ENCODE assay signal across 20 cellular contexts in the genomic region with DNA sequence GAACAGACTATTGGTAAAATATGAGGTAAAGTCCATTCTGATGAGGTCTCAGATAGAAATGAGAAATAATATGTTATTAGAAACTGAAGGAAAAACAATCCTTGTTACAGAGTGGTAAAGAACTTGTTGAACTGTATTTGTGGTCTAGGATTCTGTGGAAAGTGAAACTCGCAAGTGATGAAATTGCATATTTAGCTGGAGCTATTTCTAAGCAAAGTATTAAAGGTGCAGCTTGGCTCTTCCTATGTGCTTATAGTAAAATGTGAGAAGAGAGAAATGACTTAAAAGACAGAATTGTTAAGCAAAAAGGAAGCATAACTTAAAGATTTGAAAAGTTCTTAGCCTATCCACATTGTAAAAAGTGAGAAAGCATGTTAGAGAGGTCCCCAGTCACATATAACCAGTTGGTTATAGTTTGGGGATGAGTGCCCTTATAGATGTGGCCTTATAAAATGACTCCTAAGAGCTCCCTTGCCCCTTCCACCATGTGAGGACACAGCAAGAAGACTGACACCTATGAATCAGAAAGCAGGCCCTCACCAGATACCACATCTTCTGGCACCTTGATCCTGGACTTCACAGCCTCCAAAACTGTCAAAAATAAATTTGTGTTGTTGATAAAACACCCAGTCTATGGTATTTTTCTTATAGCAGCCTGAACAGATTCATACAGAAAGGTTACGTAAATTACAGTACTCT.
"Had no signal": no experiment of that assay in that cellular context is flagged by ENCODE, and none has a peak within 500 bp of the region (broad histone marks: within the 10 kb centered on the region; RNA-seq: fewer than 3 reads in every experiment).

No MANE protein-coding gene starts in this region.

- H3K4me3 ChIP-seq: gastrocnemius medialis, heart left ventricle, ovary, psoas muscle, thyroid gland had no signal

- H3K36me3 ChIP-seq: ovary had no signal

- FAIRE-seq: astrocyte, bronchial epithelial cell had no signal

- H3K36me3 Mint-ChIP-seq: activated naive CD4-positive, alpha-beta T cell treated with anti-CD3 and anti-CD28 coated beads, Interleukin-2, amount 50 U/mL, for 24 hours had no signal

- ATAC-seq: activated CD4-positive, alpha-beta T cell treated with anti-CD3 and anti-CD28 coated beads for 36 hours; gastrocnemius medialis; heart left ventricle; left ventricle myocardium superior; psoas muscle; right cardiac atrium; WTC11 had no signal

- H3K4me3 Mint-ChIP-seq: activated CD4-positive, alpha-beta T cell treated with anti-CD3 and anti-CD28 coated beads for 36 hours; activated naive CD4-positive, alpha-beta T cell treated with anti-CD3 and anti-CD28 coated beads, Interleukin-2, amount 50 U/mL, for 24 hours; WTC11 had no signal

- H3K4me1 ChIP-seq: gastrocnemius medialis, heart left ventricle, psoas muscle, thyroid gland had no signal

- DNase-seq: activated CD4-positive, alpha-beta T cell treated with anti-CD3 and anti-CD28 coated beads for 36 hours; activated effector memory CD4-positive, alpha-beta T cell treated with Interleukin-2 at 50 U/mL for 16 hours; activated T-cell treated with anti-CD3 and anti-CD28 coated beads, Interleukin-2, amount 50 U/mL, for 1 hour; cerebellar nuclear complex; effector CD4-positive, alpha-beta T cell; gastrocnemius medialis; heart left ventricle; kidney glomerular epithelial cell; left ventricle myocardium superior; ovary; psoas muscle; right cardiac atrium; stimulated activated CD4-positive, alpha-beta T cell treated with anti-CD3 and anti-CD28 coated beads, Interleukin-2, amount 100 ng/mL, for 24 hours; stimulated activated naive CD4-positive, alpha-beta T cell treated with Interleukin-2 at 50 U/mL for 16 hours; SW 1271; thyroid gland had no signal

- H3K4me1 Mint-ChIP-seq: activated naive CD4-positive, alpha-beta T cell treated with anti-CD3 and anti-CD28 coated beads, Interleukin-2, amount 50 U/mL, for 24 hours; WTC11 had no signal

- H3K27ac ChIP-seq: gastrocnemius medialis, heart left ventricle, ovary, psoas muscle, thyroid gland had no signal

- H3K9me3 Mint-ChIP-seq: activated naive CD4-positive, alpha-beta T cell treated with anti-CD3 and anti-CD28 coated beads, Interleukin-2, amount 50 U/mL, for 24 hours; WTC11 had no signal

- H3K27ac Mint-ChIP-seq: activated CD4-positive, alpha-beta T cell treated with anti-CD3 and anti-CD28 coated beads for 36 hours; activated naive CD4-positive, alpha-beta T cell treated with anti-CD3 and anti-CD28 coated beads, Interleukin-2, amount 50 U/mL, for 24 hours; WTC11 had no signal

- H3K27me3 ChIP-seq: gastrocnemius medialis, heart left ventricle, ovary, thyroid gland had no signal

- H3K27me3 Mint-ChIP-seq: activated CD4-positive, alpha-beta T cell treated with anti-CD3 and anti-CD28 coated beads for 36 hours; activated naive CD4-positive, alpha-beta T cell treated with anti-CD3 and anti-CD28 coated beads, Interleukin-2, amount 50 U/mL, for 24 hours had no signal
